ENCODE assay signal across 9 cellular contexts in genomic region chr12:57620936-57621496, GRCh38. TPM values are rescaled to one million over a fixed set of nuclear protein-coding genes. Genes with fewer than 3 reads are reported as not detected.
DNase-seq lines count a peak whose midpoint lies in the region; ATAC-seq and TF ChIP-seq lines count a peak whose summit lies in the region.
"Had no signal": no experiment of that assay in that cellular context is flagged by ENCODE, and none has a peak within 500 bp of the region (broad histone marks: within the 10 kb centered on the region; RNA-seq: fewer than 3 reads in every experiment).

No MANE protein-coding gene starts in this region.

- H3K4me1 ChIP-seq in MM.1S (ENCODE audit: low read length): peaks cover 6% of the 10 kb centered on the region
- H3K4me1 ChIP-seq: foreskin keratinocyte had no signal

- POLR2A ChIA-PET in naive thymus-derived CD8-positive, alpha-beta T cell (lab: Charles Lee): interaction anchor here (0.8 to 1.6 kb wide), 8 partner anchors 16 to 162 kb away, joined by 3 to 5 read pairs (median 4); partner anchors contain the start of gene DTX3

- H3K36me3 Mint-ChIP-seq in effector memory CD8-positive, alpha-beta T cell (ENCODE audit: insufficient read depth): peaks cover 3% of the 10 kb centered on the region
- peaks cover 0 to 5% (median 4%) of the 10 kb centered on the region in 3 donors for H3K36me3 Mint-ChIP-seq in naive thymus-derived CD8-positive, alpha-beta T cell

- DNase-seq in AG20443 (ENCODE audit: low spot score) (peak; percentile 52), MM.1S (no peak), COR-L47 (lab: John Stamatoyannopoulos, UW) (no peak), HCEC 1CT (no peak), midbrain (lab: John Stamatoyannopoulos, UW) (no peak)
- no peak for DNase-seq in effector memory CD8-positive, alpha-beta T cell
- peak in 1 of 10 donors; percentile 29 for DNase-seq in naive thymus-derived CD8-positive, alpha-beta T cell
- DNase-seq: foreskin keratinocyte had no signal

- no peaks in the 10 kb centered on the region for H3K79me2 ChIP-seq in MM.1S (ENCODE audit: low read length)

- no peak for TF ChIP-seq CTCF in MM.1S (IDR thresholded peaks at IDR 0.05; ENCODE audit: low read length)

- no peaks in the 10 kb centered on the region for H3K9me2 ChIP-seq in MM.1S (replicated peaks; ENCODE audit: insufficient read depth, low read length)

- no peaks in the 10 kb centered on the region for H4K20me1 ChIP-seq in MM.1S (ENCODE audit: insufficient read depth, low read length)

- H3K4me2 ChIP-seq in MM.1S (ENCODE audit: low read depth, low read length): peak overlapping the region; percentile 93

- H3K36me3 ChIP-seq in MM.1S (replicated peaks; ENCODE audit: insufficient read depth, low read length): no peaks in the 10 kb centered on the region

- no peak overlapping the region for H3K27ac ChIP-seq in MM.1S (ENCODE audit: low read length)
- H3K27ac ChIP-seq: foreskin keratinocyte had no signal

- peaks cover 95 to 100% of the 10 kb centered on the region in 2 donors for H3K27me3 Mint-ChIP-seq in effector memory CD8-positive, alpha-beta T cell
- peaks cover 57 to 100% (median 82%) of the 10 kb centered on the region in 5 donors for H3K27me3 Mint-ChIP-seq in naive thymus-derived CD8-positive, alpha-beta T cell

- peak overlapping the region; percentile 83 to 84 for H3K4me3 Mint-ChIP-seq in effector memory CD8-positive, alpha-beta T cell
- peak overlapping the region; percentile 68 to 87 (median 84) for H3K4me3 Mint-ChIP-seq in naive thymus-derived CD8-positive, alpha-beta T cell

- H3K27me3 ChIP-seq in MM.1S (replicated peaks; ENCODE audit: insufficient read depth, low read length): peaks cover 50% of the 10 kb centered on the region

- peaks cover 20 to 32% of the 10 kb centered on the region in 2 donors for H3K4me1 Mint-ChIP-seq in effector memory CD8-positive, alpha-beta T cell (ENCODE audit: low read depth in 2 of 2)
- H3K4me1 Mint-ChIP-seq in naive thymus-derived CD8-positive, alpha-beta T cell: peaks cover 23 to 33% (median 30%) of the 10 kb centered on the region in 4 donors

- no peak overlapping the region for H3K9ac ChIP-seq in MM.1S (ENCODE audit: low read length)

- H3K9me3 ChIP-seq in MM.1S (replicated peaks; ENCODE audit: insufficient read depth, low read length): no peaks in the 10 kb centered on the region

- no peak overlapping the region for H3K27ac Mint-ChIP-seq in effector memory CD8-positive, alpha-beta T cell
- peak overlapping the region in 3 of 10 donors; percentile 26 to 69 (median 61) for H3K27ac Mint-ChIP-seq in naive thymus-derived CD8-positive, alpha-beta T cell

- ATAC-seq in effector memory CD8-positive, alpha-beta T cell (replicated peaks): peak; percentile 20
- ATAC-seq in naive thymus-derived CD8-positive, alpha-beta T cell: peak; percentile 35 to 43
- ATAC-seq in GM19023 (IDR thresholded peaks at IDR 0.05; ENCODE audit: unreplicated experiment): no peak

- peak overlapping the region; percentile 74 for H2AFZ ChIP-seq in MM.1S (ENCODE audit: low read length)

- H3K4me3 ChIP-seq in MM.1S (ENCODE audit: low read length): peak overlapping the region; percentile 44

- no peaks in the 10 kb centered on the region for H3K9me3 Mint-ChIP-seq in effector memory CD8-positive, alpha-beta T cell
- H3K9me3 Mint-ChIP-seq in naive thymus-derived CD8-positive, alpha-beta T cell: no peaks in the 10 kb centered on the region

- no peaks in the 10 kb centered on the region for H3F3A ChIP-seq in MM.1S (ENCODE audit: insufficient read depth, low read length)

RNA-seq across cellular contexts. Expression of gene ARHGEF25, which starts 9.8 kb away (rescaled TPM):
- under 1 TPM; 0.27 to 0.55 TPM for total RNA-seq in naive thymus-derived CD8-positive, alpha-beta T cell
- not detected for polyA plus RNA-seq in naive thymus-derived CD8-positive, alpha-beta T cell

RNA-seq across cellular contexts. Expression of gene B4GALNT1, which starts 12.0 kb away (rescaled TPM):
- under 1 TPM in 1 of 2 experiments, not detected in 1; 0.30 TPM for total RNA-seq in naive thymus-derived CD8-positive, alpha-beta T cell
- not detected for polyA plus RNA-seq in naive thymus-derived CD8-positive, alpha-beta T cell

RNA-seq across cellular contexts. Expression of gene DTX3, which starts 16.4 kb away (rescaled TPM):
- total RNA-seq in naive thymus-derived CD8-positive, alpha-beta T cell: 10 to 100 TPM; 36.2 to 36.3 TPM
- 1 to 10 TPM; 4.9 to 9.4 (median 7.7) TPM for polyA plus RNA-seq in naive thymus-derived CD8-positive, alpha-beta T cell

RNA-seq across cellular contexts. Expression of gene PIP4K2C, which starts 30.0 kb away (rescaled TPM):
- 10 to 100 TPM; 23.4 to 24.8 TPM for total RNA-seq in naive thymus-derived CD8-positive, alpha-beta T cell
- 10 to 100 TPM; 10.9 to 24.6 (median 22.7) TPM for polyA plus RNA-seq in naive thymus-derived CD8-positive, alpha-beta T cell
